ENCODE assay signal across 15 cellular contexts in genomic region chr21:42236014-42236413, GRCh38. TPM values are rescaled to one million over a fixed set of nuclear protein-coding genes. Genes with fewer than 3 reads are reported as not detected.
A peak's percentile ranks its signal among the peaks of the same experiment; 100 is the strongest.
DNase-seq lines count a peak whose midpoint lies in the region; ATAC-seq and TF ChIP-seq lines count a peak whose summit lies in the region.
"Had no signal": no experiment of that assay in that cellular context is flagged by ENCODE, and none has a peak within 500 bp of the region (broad histone marks: within the 10 kb centered on the region; RNA-seq: fewer than 3 reads in every experiment).

No MANE protein-coding gene starts in this region.

- H3K36me3 ChIP-seq in breast epithelium (no peaks in the 10 kb centered on the region), upper lobe of left lung (no peaks in the 10 kb centered on the region)

- H3K4me1 ChIP-seq in breast epithelium: peaks cover 15 to 18% of the 10 kb centered on the region in 2 donors
- H3K4me1 ChIP-seq in upper lobe of left lung: peaks cover 72 to 84% (median 73%) of the 10 kb centered on the region in 4 donors

- no peak for DNase-seq in breast epithelium (ENCODE audit: low spot score in 2 of 2)
- DNase-seq in MCF 10A (ENCODE audit: unreplicated experiment): no peak
- DNase-seq in effector memory CD8-positive, alpha-beta T cell: no peak
- DNase-seq in upper lobe of left lung: no peak
- DNase-seq in EL: no peak
- DNase-seq in COLO668 (lab: John Stamatoyannopoulos, UW; ENCODE audit: unreplicated experiment): no peak
- DNase-seq in activated CD4-positive, alpha-beta T cell treated with anti-CD3 and anti-CD28 coated beads, Interleukin-2, amount 50 U/mL, for 1 hour: no peak
- DNase-seq: activated CD4-positive, CD25-positive, alpha-beta regulatory T cell treated with anti-CD3 and anti-CD28 coated beads, Interleukin-2, amount 50 U/mL, for 72 hours; NCI-H187; PC-9; stimulated activated CD8-positive, alpha-beta memory T cell treated with anti-CD3 and anti-CD28 coated beads, Interleukin-4, amount 100 ng/mL, for 48 hours had no signal

- no peak for TF ChIP-seq EP300 in upper lobe of left lung (IDR thresholded peaks at IDR 0.05)

- POLR2A ChIA-PET in MCF 10A (lab: Yijun Ruan, JAX): interaction anchor here (3.7 kb wide), 1 partner anchor 16 kb away, joined by 60 read pairs; the partner anchor contains the start of gene ABCG1

- H3K4me3 Mint-ChIP-seq in MCF 10A (ENCODE audit: unreplicated experiment) (no peak overlapping the region), nephron (peak overlapping the region; percentile 57 to 79 (median 79))
- peak overlapping the region; percentile 79 to 84 for H3K4me3 Mint-ChIP-seq in effector memory CD8-positive, alpha-beta T cell

- H3K36me3 Mint-ChIP-seq in MCF 10A (ENCODE audit: insufficient read depth, unreplicated experiment) (peaks cover 6% of the 10 kb centered on the region), nephron (ENCODE audit: low read depth) (no peaks in the 10 kb centered on the region)
- H3K36me3 Mint-ChIP-seq in effector memory CD8-positive, alpha-beta T cell (ENCODE audit: insufficient read depth): peaks cover 56% of the 10 kb centered on the region

- CTCF ChIA-PET in MCF 10A (lab: Yijun Ruan, JAX): interaction anchor here (0.8 to 3.0 kb wide), 3 partner anchors 16 to 90 kb away, joined by 4 to 15 read pairs (median 7); partner anchors contain the start of gene ABCG1

- TF ChIP-seq POLR2A in breast epithelium (IDR thresholded peaks at IDR 0.05) (no peak), upper lobe of left lung (IDR thresholded peaks at IDR 0.05) (no peak)

- BruUV-seq in MCF 10A (replicated peaks; lab: Mats Ljungman, UMichigan): no TSS peak

- H3K9me3 Mint-ChIP-seq in MCF 10A (ENCODE audit: unreplicated experiment) (no peaks in the 10 kb centered on the region), nephron (no peaks in the 10 kb centered on the region)
- H3K9me3 Mint-ChIP-seq in effector memory CD8-positive, alpha-beta T cell: no peaks in the 10 kb centered on the region

- H3K27ac Mint-ChIP-seq in MCF 10A (ENCODE audit: low read depth, unreplicated experiment) (no peak overlapping the region), nephron (peak overlapping the region; percentile 67 to 87 (median 68))
- peak overlapping the region; percentile 92 to 95 for H3K27ac Mint-ChIP-seq in effector memory CD8-positive, alpha-beta T cell

- no peaks in the 10 kb centered on the region for H3K27me3 ChIP-seq in breast epithelium
- no peaks in the 10 kb centered on the region for H3K27me3 ChIP-seq in upper lobe of left lung

- H3K9me3 ChIP-seq in breast epithelium (no peaks in the 10 kb centered on the region), upper lobe of left lung (no peaks in the 10 kb centered on the region)

- ATAC-seq in effector memory CD8-positive, alpha-beta T cell (replicated peaks): no peak
- ATAC-seq in upper lobe of left lung (ENCODE audit: low FRiP score in 2 of 2): no peak
- ATAC-seq: left lobe of liver had no signal

- H3K4me3 ChIP-seq in breast epithelium (no peak overlapping the region), upper lobe of left lung (no peak overlapping the region)
- H3K4me3 ChIP-seq: PC-9, skin epidermis had no signal

- H3K4me1 Mint-ChIP-seq in MCF 10A (ENCODE audit: insufficient read depth, unreplicated experiment): peaks cover 24% of the 10 kb centered on the region
- peaks cover 64 to 67% of the 10 kb centered on the region in 2 donors for H3K4me1 Mint-ChIP-seq in effector memory CD8-positive, alpha-beta T cell (ENCODE audit: low read depth in 2 of 2)
- H3K4me1 Mint-ChIP-seq in nephron: peaks cover 60% of the 10 kb centered on the region

- H3K27me3 Mint-ChIP-seq in MCF 10A (ENCODE audit: insufficient read depth, unreplicated experiment) (no peaks in the 10 kb centered on the region), nephron (ENCODE audit: low read depth) (peaks cover 58% of the 10 kb centered on the region)
- H3K27me3 Mint-ChIP-seq in effector memory CD8-positive, alpha-beta T cell: no peaks in the 10 kb centered on the region

- intact Hi-C loops in breast epithelium (cut with DNase I; ENCODE audit: low total_unique reads) (no loop called here), MCF 10A (cut with micrococcal nuclease) (no loop called here)

- 80% methylated on average over 6 to 10 of the region's 10 CpGs for WGBS in upper lobe of left lung, 2 donors

- H3K27ac ChIP-seq in breast epithelium (peak overlapping the region; percentile 88), upper lobe of left lung (peak overlapping the region in 3 of 4 donors; percentile 32 to 80 (median 47))
- H3K27ac ChIP-seq: PC-9 had no signal

- no peak for TF ChIP-seq CTCF in breast epithelium (IDR thresholded peaks at IDR 0.05)
- TF ChIP-seq CTCF in MCF 10A (IDR thresholded peaks at IDR 0.05; ENCODE audit: unreplicated experiment): no peak
- no peak for TF ChIP-seq CTCF in nephron (IDR thresholded peaks at IDR 0.05; ENCODE audit: unreplicated experiment in 3 of 3)
- TF ChIP-seq CTCF in upper lobe of left lung (IDR thresholded peaks at IDR 0.05): no peak

RNA-seq across cellular contexts. Expression of gene ABCG1, which starts 17.1 kb away (rescaled TPM):
- 10 to 100 TPM; 10.6 to 26.2 (median 23.7) TPM for total RNA-seq in breast epithelium
- total RNA-seq in MCF 10A (2022): 25.5 and 28.7 TPM in 2 replicates
- total RNA-seq in upper lobe of left lung: 100 to 1,000 TPM in 2 of 6 donors, 10 to 100 TPM in 4; 56.7 to 130 (median 79.8) TPM
- total RNA-seq: HT1080 had no signal
